1 cellular context compared by ENCODE assay signal in genomic region chr16:57781741-57782606, GRCh38.
TF ChIP-seq lines count a peak whose summit lies in the region.

No MANE protein-coding gene starts in this region.

TF ChIP-seq in HepG2, 621 proteins besides CTCF, POLR2A, EP300 and RAD21 (continued from another document and continues in another):
- TF ChIP-seq ZNF777 (CRISPR knock-in tag; IDR thresholded peaks at IDR 0.05) (peak; percentile 64; the same call in 1 of the 2 replicates), GPBP1L1 (CRISPR knock-in tag; IDR thresholded peaks at IDR 0.05) (no peak), POLR2G (IDR thresholded peaks at IDR 0.05; ENCODE audit: low read depth, low read length) (0 out of 2 replicates have a peak, but pooled peaks have one; percentile 34), ZHX2 (IDR thresholded peaks at IDR 0.05; ENCODE audit: low read depth) (0 out of 2 replicates have a peak, but pooled peaks have one; percentile 32), ZHX2 (CRISPR knock-in tag; IDR thresholded peaks at IDR 0.05; ENCODE audit: borderline replicate concordance) (no peak), KLF13 (CRISPR knock-in tag; IDR thresholded peaks at IDR 0.05) (no peak), ZFP36L1 (CRISPR knock-in tag; IDR thresholded peaks at IDR 0.05) (no peak), ISL2 (CRISPR knock-in tag; IDR thresholded peaks at IDR 0.05) (no peak; the same call in 1 of the 2 replicates), ZNF709 (CRISPR knock-in tag; IDR thresholded peaks at IDR 0.05) (peak; percentile 15; the same call in 1 of the 2 replicates), DZIP1 (CRISPR knock-in tag; IDR thresholded peaks at IDR 0.05) (no peak), SKI (IDR thresholded peaks at IDR 0.05; ENCODE audit: partially characterized antibody) (peak; percentile 89), SRSF9 (IDR thresholded peaks at IDR 0.05; ENCODE audit: borderline replicate concordance, insufficient read depth, low read depth, low read length, poor library complexity, severe bottlenecking) (no peak), ZNF274 (CRISPR knock-in tag; IDR thresholded peaks at IDR 0.05) (no peak), ZNF383 (CRISPR knock-in tag; IDR thresholded peaks at IDR 0.05; ENCODE audit: borderline replicate concordance) (no peak), ZNF850 (CRISPR knock-in tag; conservative IDR thresholded peaks at IDR 0.05) (no peak), SMARCE1 (IDR thresholded peaks at IDR 0.05; ENCODE audit: borderline replicate concordance) (no peak), MLLT10 (CRISPR knock-in tag; IDR thresholded peaks at IDR 0.05) (no peak), ZNF644 (CRISPR knock-in tag; IDR thresholded peaks at IDR 0.05; ENCODE audit: low read depth) (peak; percentile 85), ZFP1 (CRISPR knock-in tag; IDR thresholded peaks at IDR 0.05) (no peak), DNMT3B (CRISPR knock-in tag; conservative IDR thresholded peaks at IDR 0.05) (no peak), ZNF569 (CRISPR knock-in tag; IDR thresholded peaks at IDR 0.05; ENCODE audit: borderline replicate concordance) (no peak), PAX8 (CRISPR knock-in tag; IDR thresholded peaks at IDR 0.05; ENCODE audit: borderline replicate concordance) (0 out of 2 replicates have a peak, but pooled peaks have one; percentile 50), MYNN (CRISPR knock-in tag; IDR thresholded peaks at IDR 0.05; ENCODE audit: low read depth) (peak; percentile 64; the same call in 1 of the 2 replicates), AHR (CRISPR knock-in tag; IDR thresholded peaks at IDR 0.05) (no peak), ZNF770 (CRISPR knock-in tag; IDR thresholded peaks at IDR 0.05) (no peak; the same call in 1 of the 2 replicates), SPEN (CRISPR knock-in tag; IDR thresholded peaks at IDR 0.05; ENCODE audit: low read depth) (peak; percentile 88), TBP (CRISPR knock-in tag; IDR thresholded peaks at IDR 0.05) (no peak), HOXA7 (CRISPR knock-in tag; IDR thresholded peaks at IDR 0.05) (no peak), SUZ12 (IDR thresholded peaks at IDR 0.05; ENCODE audit: low read depth, low read length) (no peak), CC2D1A (CRISPR knock-in tag; IDR thresholded peaks at IDR 0.05) (no peak), NCOA1 (CRISPR knock-in tag; IDR thresholded peaks at IDR 0.05) (peak; percentile 88), ZNF639 (CRISPR knock-in tag; conservative IDR thresholded peaks at IDR 0.05) (no peak; the same call in 1 of the 2 replicates), ZNF775 (CRISPR knock-in tag; IDR thresholded peaks at IDR 0.05; ENCODE audit: borderline replicate concordance) (no peak), PAWR (CRISPR knock-in tag; IDR thresholded peaks at IDR 0.05; ENCODE audit: borderline replicate concordance) (no peak), CCDC6 (CRISPR knock-in tag; IDR thresholded peaks at IDR 0.05) (peak; percentile 70), ZNF281 (CRISPR knock-in tag; IDR thresholded peaks at IDR 0.05; ENCODE audit: borderline replicate concordance) (no peak; the same call in 1 of the 2 replicates), ZBTB10 (CRISPR knock-in tag; IDR thresholded peaks at IDR 0.05; ENCODE audit: borderline replicate concordance) (no peak), HNRNPK (IDR thresholded peaks at IDR 0.05; ENCODE audit: low read depth, low read length, poor library complexity, severe bottlenecking) (no peak), PITX1 (CRISPR knock-in tag; IDR thresholded peaks at IDR 0.05) (0 out of 2 replicates have a peak, but pooled peaks have one; percentile 47), SOX5 (CRISPR knock-in tag; IDR thresholded peaks at IDR 0.05; ENCODE audit: borderline replicate concordance) (peak; percentile 74; the same call in 1 of the 2 replicates), GTF2F1 (IDR thresholded peaks at IDR 0.05; ENCODE audit: low read length) (no peak)
